ENCODE assay signal across 8 cellular contexts in genomic region chr11:94128746-94129504, GRCh38. TPM values are rescaled to one million over a fixed set of nuclear protein-coding genes. Genes with fewer than 3 reads are reported as not detected.
DNase-seq lines count a peak whose midpoint lies in the region; ATAC-seq, FAIRE-seq and TF ChIP-seq lines count a peak whose summit lies in the region.

A gene with protein sequence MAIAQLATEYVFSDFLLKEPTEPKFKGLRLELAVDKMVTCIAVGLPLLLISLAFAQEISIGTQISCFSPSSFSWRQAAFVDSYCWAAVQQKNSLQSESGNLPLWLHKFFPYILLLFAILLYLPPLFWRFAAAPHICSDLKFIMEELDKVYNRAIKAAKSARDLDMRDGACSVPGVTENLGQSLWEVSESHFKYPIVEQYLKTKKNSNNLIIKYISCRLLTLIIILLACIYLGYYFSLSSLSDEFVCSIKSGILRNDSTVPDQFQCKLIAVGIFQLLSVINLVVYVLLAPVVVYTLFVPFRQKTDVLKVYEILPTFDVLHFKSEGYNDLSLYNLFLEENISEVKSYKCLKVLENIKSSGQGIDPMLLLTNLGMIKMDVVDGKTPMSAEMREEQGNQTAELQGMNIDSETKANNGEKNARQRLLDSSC (plus strand): TSS chr11:94128841. CDS start chr11:94129313, 472 bp downstream.

- no peak; the same call in 1 of the 2 replicates for TF ChIP-seq POLR2A in GM12891 (IDR thresholded peaks at IDR 0.05; ENCODE audit: low read depth, low read length)
- peak; percentile 47 for TF ChIP-seq POLR2A in prostate gland (IDR thresholded peaks at IDR 0.05)

- DNase-seq in GM12891 (ENCODE audit: insufficient read length, low spot score) (peak; percentile 74), NCI-H1105 (lab: John Stamatoyannopoulos, UW) (peak; percentile 86), T follicular helper cell (ENCODE audit: low read depth) (peak; percentile 58), left ventricle myocardium inferior (peak; percentile 82), prostate gland (ENCODE audit: low spot score) (peak; percentile 66)

- ATAC-seq in HG02642 (IDR thresholded peaks at IDR 0.05; ENCODE audit: poor library complexity, unreplicated experiment): peak; percentile 88

- H3K4me3 ChIP-seq in left ventricle myocardium inferior (peak within 1 kb of the TSS; percentile 94), prostate gland (peak within 1 kb of the TSS; percentile 66 to 86), urinary bladder (ENCODE audit: low read depth, low read length) (peak within 1 kb of the TSS; percentile 66)

- no peaks in the 10 kb centered on the region for H3K9me3 ChIP-seq in left ventricle myocardium inferior (replicated peaks)
- H3K9me3 ChIP-seq in prostate gland: no peaks in the 10 kb centered on the region

- H3K27me3 ChIP-seq in left ventricle myocardium inferior (ENCODE audit: low read depth) (no peaks in the 10 kb centered on the region), prostate gland (replicated peaks; ENCODE audit: insufficient read depth) (no peaks in the 10 kb centered on the region)

- no peaks in the 10 kb centered on the region for H3K36me3 ChIP-seq in left ventricle myocardium inferior
- H3K36me3 ChIP-seq in prostate gland: no peaks in the 10 kb centered on the region
- H3K36me3 ChIP-seq in urinary bladder (ENCODE audit: insufficient read depth): no peaks in the 10 kb centered on the region

- peaks cover 65% of the 10 kb centered on the region for H3K4me1 ChIP-seq in left ventricle myocardium inferior
- peaks cover 6% of the 10 kb centered on the region for H3K4me1 ChIP-seq in prostate gland (replicated peaks)
- peaks cover 3% of the 10 kb centered on the region for H3K4me1 ChIP-seq in urinary bladder (ENCODE audit: insufficient read depth)

- 0% methylated on average over 81 to 92 of the region's 92 CpGs for WGBS in adipose tissue, 3 donors
- under 1% methylated on average over 67 of the region's 92 CpGs for WGBS in prostate gland
- WGBS in urinary bladder: under 1% methylated on average over 92 of the region's 92 CpGs

- peak within 1 kb of the TSS; percentile 92 for H3K27ac ChIP-seq in adipose tissue (ENCODE audit: low read depth, low read length)
- H3K27ac ChIP-seq in left ventricle myocardium inferior (replicated peaks): peak within 1 kb of the TSS; percentile 96
- peak within 1 kb of the TSS; percentile 90 to 94 for H3K27ac ChIP-seq in prostate gland
- H3K27ac ChIP-seq in urinary bladder (ENCODE audit: low read depth): peak within 1 kb of the TSS; percentile 94

- peak; percentile 85 for FAIRE-seq in GM12891 (lab: Jason Lieb, UNC)

- TF ChIP-seq CTCF in left ventricle myocardium inferior (IDR thresholded peaks at IDR 0.05; ENCODE audit: borderline replicate concordance) (peak; percentile 17), prostate gland (IDR thresholded peaks at IDR 0.05) (peak in 1 of 4 experiments; percentile 2)

- intact Hi-C loops in left ventricle myocardium inferior (cut with micrococcal nuclease): no loop called here
- intact Hi-C loops in prostate gland (cut with DNase I): no loop called here

TF ChIP-seq in GM12891, 5 proteins besides CTCF, POLR2A, EP300 and RAD21:
- TF ChIP-seq POU2F2 (IDR thresholded peaks at IDR 0.05; ENCODE audit: low read depth, low read length) (peak; percentile 31; the same call in 1 of the 2 replicates), PAX5 (IDR thresholded peaks at IDR 0.05; ENCODE audit: insufficient read depth, low read length, severe bottlenecking) (no peak), SPI1 (IDR thresholded peaks at IDR 0.05; ENCODE audit: low read depth, low read length) (no peak), POLR2AphosphoS5 (IDR thresholded peaks at IDR 0.05; ENCODE audit: low read depth, low read length) (peak; percentile 64; the same call in 1 of the 2 replicates), TAF1 (IDR thresholded peaks at IDR 0.05; ENCODE audit: low read depth, low read length) (peak; percentile 29; the same call in 1 of the 2 replicates)

RNA-seq across cellular contexts. Expression of the gene that starts here (rescaled TPM):
- 6.0 TPM for polyA plus RNA-seq in GM12891 (2012; ENCODE audit: low read depth, missing spikeins)
- polyA plus RNA-seq in adipose tissue: 10 to 100 TPM in 2 of 3 donors, 1 to 10 TPM in 1; 3.8 to 17.2 (median 10.1) TPM
- total RNA-seq in left ventricle myocardium inferior: 19.9 TPM
- 10 to 100 TPM; 12.9 to 51.2 TPM for total RNA-seq in prostate gland
- 30.7 TPM for total RNA-seq in urinary bladder
- polyA plus RNA-seq in urinary bladder: 13.2 TPM

Comparison
In these comparisons a context has a peak if more than half of its experiments do, and no peak if none do; other contexts are left out.
1. Peak in every context shown above with its lines: DNase-seq, ATAC-seq, H3K4me3 ChIP-seq and H3K27ac ChIP-seq.